Comparison of ENCODE assay signal across 9 cellular contexts in genomic region chr6:52575490-52575868, GRCh38. TPM values are rescaled to one million over a fixed set of nuclear protein-coding genes. Genes with fewer than 3 reads are reported as not detected.
DNase-seq lines count a peak whose midpoint lies in the region; ATAC-seq, FAIRE-seq and TF ChIP-seq lines count a peak whose summit lies in the region.
"Had no signal": no experiment of that assay in that cellular context is flagged by ENCODE, and none has a peak within 500 bp of the region (broad histone marks: within the 10 kb centered on the region; RNA-seq: fewer than 3 reads in every experiment).

No MANE protein-coding gene starts in this region.

- 0 out of 2 replicates have a peak, but pooled peaks cover 3% of the 10 kb centered on the region for H3K36me3 ChIP-seq in DND-41 (ENCODE audit: insufficient read depth, low read length)
- peaks cover 10% of the 10 kb centered on the region for H3K36me3 ChIP-seq in OCI-LY3 (replicated peaks; ENCODE audit: low read depth, low read length)
- no peaks in the 10 kb centered on the region for H3K36me3 ChIP-seq in endothelial cell of umbilical vein (ENCODE audit: control insufficient read depth in 2 of 2, extremely low read depth in 1 of 2, insufficient read depth in 2 of 2, low read length in 2 of 2)
- no peaks in the 10 kb centered on the region for H3K36me3 ChIP-seq in pancreas

- H3K4me1 ChIP-seq in DND-41 (ENCODE audit: insufficient read depth, low read length) (peaks cover 67% of the 10 kb centered on the region), OCI-LY3 (ENCODE audit: low read length) (peaks cover 44% of the 10 kb centered on the region), endothelial cell of umbilical vein (ENCODE audit: control insufficient read depth, extremely low read depth, insufficient read depth, low read length) (peaks cover 51% of the 10 kb centered on the region), pancreas (peaks cover 4 to 7% (median 4%) of the 10 kb centered on the region in 3 donors)

- no peaks in the 10 kb centered on the region for H3K9me3 ChIP-seq in DND-41 (ENCODE audit: insufficient read depth, low read length, severe bottlenecking)
- no peaks in the 10 kb centered on the region for H3K9me3 ChIP-seq in OCI-LY3 (ENCODE audit: insufficient read depth, low read length)
- H3K9me3 ChIP-seq in endothelial cell of umbilical vein (replicated peaks; ENCODE audit: control insufficient read depth, insufficient read depth, low read length): no peaks in the 10 kb centered on the region
- no peaks in the 10 kb centered on the region for H3K9me3 ChIP-seq in pancreas

- H2AFZ ChIP-seq in DND-41 (ENCODE audit: low read depth, low read length) (0 out of 2 replicates have a peak overlapping the region, but pooled peaks have one; percentile 41), OCI-LY3 (ENCODE audit: low read depth, low read length) (no peak overlapping the region), endothelial cell of umbilical vein (ENCODE audit: low read depth, low read length) (no peak overlapping the region)

- POLR2A ChIA-PET in endothelial cell of umbilical vein (lab: Charles Lee): no interaction called here
- POLR2A ChIA-PET in GM10248 (lab: Yijun Ruan, JAX): no interaction called here

- TF ChIP-seq CTCF in DND-41 (IDR thresholded peaks at IDR 0.05; ENCODE audit: borderline replicate concordance, extremely low read depth, low read length, poor library complexity, severe bottlenecking) (no peak), OCI-LY3 (IDR thresholded peaks at IDR 0.05; ENCODE audit: low read depth, low read length) (no peak), endothelial cell of umbilical vein (IDR thresholded peaks at IDR 0.05; ENCODE audit: extremely low read depth in 1 of 2, insufficient read depth in 1 of 2, low read depth in 1 of 2, low read length in 2 of 2) (no peak), pancreas (IDR thresholded peaks at IDR 0.05) (no peak), GM10248 (IDR thresholded peaks at IDR 0.05; ENCODE audit: control extremely low read depth, extremely low read depth, low read depth, missing control alignments) (no peak)

- TF ChIP-seq POLR2A in endothelial cell of umbilical vein (IDR thresholded peaks at IDR 0.05; ENCODE audit: low read depth, low read length): peak; percentile 49

- peak overlapping the region; percentile 2 to 62; a peak in 3 of 4 replicates for H3K4me3 ChIP-seq in DND-41 (ENCODE audit: low read depth in 1 of 2, low read length in 2 of 2)
- H3K4me3 ChIP-seq in OCI-LY3 (ENCODE audit: low read length): peak overlapping the region; percentile 81
- peak overlapping the region; percentile 65 to 85 (median 67) for H3K4me3 ChIP-seq in endothelial cell of umbilical vein (replicated peaks in 1 of 3; ENCODE audit: insufficient read depth in 1 of 3, low read depth in 1 of 3, low read length in 3 of 3)
- peak overlapping the region in 3 of 4 donors; percentile 8 to 93 (median 80) for H3K4me3 ChIP-seq in pancreas

- no peaks in the 10 kb centered on the region for H3K27me3 ChIP-seq in DND-41 (ENCODE audit: insufficient read depth, low read length, poor library complexity)
- H3K27me3 ChIP-seq in OCI-LY3 (ENCODE audit: low read depth, low read length): no peaks in the 10 kb centered on the region
- no peaks in the 10 kb centered on the region for H3K27me3 ChIP-seq in endothelial cell of umbilical vein (ENCODE audit: control insufficient read depth in 2 of 2, insufficient read depth in 2 of 2, low read length in 2 of 2)
- H3K27me3 ChIP-seq in pancreas: no peaks in the 10 kb centered on the region

- CTCF ChIA-PET in endothelial cell of umbilical vein (lab: Charles Lee) (interaction anchor here (0.8 to 3.9 kb wide), 17 partner anchors 11 to 168 kb away, joined by 3 to 24 read pairs (median 8); no protein-coding TSS in a partner anchor), GM10248 (lab: Yijun Ruan, JAX) (interaction anchor here (1.0 to 4.6 kb wide), 17 partner anchors 9 to 491 kb away, joined by 3 to 23 read pairs (median 4); no protein-coding TSS in a partner anchor)

- FAIRE-seq in endothelial cell of umbilical vein (lab: Jason Lieb, UNC): peak; percentile 44
- no peak for FAIRE-seq in pancreas (lab: Jason Lieb, UNC)

- 82 to 86% methylated on average over 10 of the region's 10 CpGs for WGBS in pancreas, 2 donors

- ATAC-seq in DND-41 (ENCODE audit: insufficient read depth, low read depth) (no peak), pancreas (no peak), GM18861 (IDR thresholded peaks at IDR 0.05; ENCODE audit: unreplicated experiment) (no peak), GM19035 (IDR thresholded peaks at IDR 0.05; ENCODE audit: unreplicated experiment) (no peak), GM19452 (IDR thresholded peaks at IDR 0.05; ENCODE audit: unreplicated experiment) (no peak)

- BruUV-seq in endothelial cell of umbilical vein (replicated peaks; lab: Mats Ljungman, UMichigan): no TSS peak

- intact Hi-C loops in endothelial cell of umbilical vein (cut with micrococcal nuclease): loop anchor here (1.0 to 10.0 kb wide), 2 partner anchors 85 to 291 kb away; partner anchors contain the start of gene MCM3
- intact Hi-C loops in pancreas (cut with DNase I): no loop called here

- peaks cover 41% of the 10 kb centered on the region for H4K20me1 ChIP-seq in DND-41 (ENCODE audit: insufficient read depth, low read length)
- H4K20me1 ChIP-seq in OCI-LY3 (ENCODE audit: insufficient read depth, low read length): peaks cover 39% of the 10 kb centered on the region
- H4K20me1 ChIP-seq in endothelial cell of umbilical vein (replicated peaks; ENCODE audit: control insufficient read depth, extremely low read depth, insufficient read depth, low read length): no peaks in the 10 kb centered on the region

- peaks cover 61% of the 10 kb centered on the region for H3K79me2 ChIP-seq in DND-41 (ENCODE audit: insufficient read depth, low read length)
- peaks cover 63% of the 10 kb centered on the region for H3K79me2 ChIP-seq in OCI-LY3 (ENCODE audit: low read length)
- H3K79me2 ChIP-seq in endothelial cell of umbilical vein (ENCODE audit: control insufficient read depth, insufficient read depth, low read length): peaks cover 62% of the 10 kb centered on the region

- no peaks in the 10 kb centered on the region for H3K9me1 ChIP-seq in endothelial cell of umbilical vein (replicated peaks; ENCODE audit: control insufficient read depth, extremely low read depth, insufficient read depth, low read length)

- DNase-seq in DND-41 (no peak), endothelial cell of umbilical vein (ENCODE audit: low read depth, low spot score) (peak; percentile 48), pancreas (no peak), GM10248 (ENCODE audit: extremely low spot score) (no peak)
- DNase-seq: head of caudate nucleus had no signal

- peak overlapping the region; percentile 56 for H3K27ac ChIP-seq in DND-41 (ENCODE audit: low read length)
- no peak overlapping the region for H3K27ac ChIP-seq in OCI-LY3 (ENCODE audit: low read length)
- peak overlapping the region; percentile 49 for H3K27ac ChIP-seq in endothelial cell of umbilical vein (ENCODE audit: insufficient read depth, low read depth, low read length)
- H3K27ac ChIP-seq in pancreas: no peak overlapping the region

- H3K9ac ChIP-seq in DND-41 (ENCODE audit: low read depth, low read length): peak overlapping the region; percentile 77
- peak overlapping the region; percentile 78; the same call in 1 of the 2 replicates for H3K9ac ChIP-seq in OCI-LY3 (ENCODE audit: low read length)
- peak overlapping the region; percentile 77 for H3K9ac ChIP-seq in endothelial cell of umbilical vein (replicated peaks; ENCODE audit: extremely low read depth, insufficient read depth, low read length)

- dilution Hi-C loops in endothelial cell of umbilical vein (cut with MboI; ENCODE audit: extremely low pct_ligation_motif_present, low sequenced_read_pairs): no loop called here

- H3K4me2 ChIP-seq in DND-41 (ENCODE audit: insufficient read depth, low read length): peak overlapping the region; percentile 89
- peak overlapping the region; percentile 96 for H3K4me2 ChIP-seq in OCI-LY3 (ENCODE audit: low read length)
- peak overlapping the region; percentile 80 for H3K4me2 ChIP-seq in endothelial cell of umbilical vein (ENCODE audit: insufficient read depth, low read length)

TF ChIP-seq in endothelial cell of umbilical vein, 7 proteins besides CTCF, POLR2A, EP300 and RAD21:
- TF ChIP-seq JUN (IDR thresholded peaks at IDR 0.05; ENCODE audit: borderline replicate concordance, insufficient read depth, insufficient read length, low read depth): no peak
- TF ChIP-seq POLR2AphosphoS5 (IDR thresholded peaks at IDR 0.05; ENCODE audit: insufficient read depth, low read depth, low read length): no peak
- TF ChIP-seq GATA2 (IDR thresholded peaks at IDR 0.05; ENCODE audit: insufficient read depth, insufficient read length, low read depth, low read length): no peak
- no peak for TF ChIP-seq MAX (IDR thresholded peaks at IDR 0.05; ENCODE audit: insufficient read depth, insufficient read length)
- no peak for TF ChIP-seq FOS (IDR thresholded peaks at IDR 0.05; ENCODE audit: borderline replicate concordance, insufficient read depth, low read length)
- TF ChIP-seq MYC (IDR thresholded peaks at IDR 0.05; ENCODE audit: low read depth, low read length): no peak
- no peak for TF ChIP-seq EZH2 (IDR thresholded peaks at IDR 0.05; ENCODE audit: borderline replicate concordance, low read depth, low read length, severe bottlenecking)

RNA-seq across cellular contexts. Expression of gene TRAM2, which starts 1.4 kb away (rescaled TPM):
- total RNA-seq in endothelial cell of umbilical vein: 85.9 and 98.6 TPM in 2 replicates
- polyA plus RNA-seq in endothelial cell of umbilical vein: 79.5 and 85.7 TPM in 2 replicates
- 79.3 and 81.1 TPM in 2 replicates for polyA plus RNA-seq in endothelial cell of umbilical vein (2011; cell fraction: cytosol; rRNA removed)
- 129 and 133 TPM in 2 replicates for polyA plus RNA-seq in endothelial cell of umbilical vein (2011; cell fraction: nucleus; rRNA removed)
- polyA plus RNA-seq in endothelial cell of umbilical vein (2012): 35.6 and 64.2 TPM in 2 replicates
- 123 and 155 TPM in 2 replicates for polyA minus RNA-seq in endothelial cell of umbilical vein
- polyA minus RNA-seq in endothelial cell of umbilical vein (2011; cell fraction: cytosol; rRNA and poly(A)+ RNA removed): 11.6 TPM
- polyA minus RNA-seq in endothelial cell of umbilical vein (2011; cell fraction: nucleus; rRNA and poly(A)+ RNA removed): 51.9 and 71.3 TPM in 2 replicates
- total RNA-seq in pancreas: 10 to 100 TPM in 1 of 6 donors, 1 to 10 TPM in 5; 3.9 to 11.2 (median 6.1) TPM
- polyA plus RNA-seq in pancreas: 1 to 10 TPM; 1.9 to 3.2 TPM

Comparison
In these comparisons a context has a peak if more than half of its experiments do, and no peak if none do; other contexts are left out.
1. H3K27ac ChIP-seq: peak in DND-41 (single experiment) and endothelial cell of umbilical vein (single experiment); none in OCI-LY3 (single experiment) and pancreas (0 of 4).
2. Peak in every context shown above with its lines, with median percentiles within 50 percentile points of each other: H3K4me2 ChIP-seq, H3K4me3 ChIP-seq and H3K9ac ChIP-seq.